9 cellular contexts compared by ENCODE assay signal in genomic region chr4:153790962-153791551, GRCh38. TPM values are rescaled to one million over a fixed set of nuclear protein-coding genes. Genes with fewer than 3 reads are reported as not detected.
DNase-seq lines count a peak whose midpoint lies in the region; ATAC-seq and TF ChIP-seq lines count a peak whose summit lies in the region.
"Had no signal": no experiment of that assay in that cellular context is flagged by ENCODE, and none has a peak within 500 bp of the region (broad histone marks: within the 10 kb centered on the region; RNA-seq: fewer than 3 reads in every experiment).

No MANE protein-coding gene starts in this region.

- H3K4me1 ChIP-seq in iPS-15b (ENCODE audit: control insufficient read depth, insufficient read depth, low read length) (peaks cover 14% of the 10 kb centered on the region), colonic mucosa (peaks cover 6% of the 10 kb centered on the region)

- DNase-seq in DMS 273 (lab: John Stamatoyannopoulos, UW; ENCODE audit: unreplicated experiment) (peak; percentile 26), DMS 273 treated with DMSO at 0.1 percent for 48 hours (lab: John Stamatoyannopoulos, UW) (no peak), DMS153 treated with DMSO at 0.1 percent for 48 hours (lab: John Stamatoyannopoulos, UW; ENCODE audit: unreplicated experiment) (no peak), colonic mucosa (no peak)
- peak; percentile 35 for DNase-seq in activated naive CD4-positive, alpha-beta T cell treated with Interleukin-2 at 50 U/mL for 16 hours
- DNase-seq in stimulated activated CD4-positive, alpha-beta T cell treated with anti-CD3 and anti-CD28 coated beads, Interleukin-4, amount 100 ng/mL, for 24 hours, result peak; percentile 30

- no peaks in the 10 kb centered on the region for H3K9me3 ChIP-seq in iPS-15b (ENCODE audit: control insufficient read depth, insufficient read depth, low read length)
- H3K9me3 ChIP-seq in colonic mucosa, result no peaks in the 10 kb centered on the region

- no peak for ATAC-seq in GM21737 (IDR thresholded peaks at IDR 0.05; ENCODE audit: unreplicated experiment)

- intact Hi-C loops in colonic mucosa (cut with DNase I), result loop anchor here (10.0 kb wide), 1 partner anchor 234 kb away; no protein-coding TSS in a partner anchor

- no peak for TF ChIP-seq CTCF in colonic mucosa (IDR thresholded peaks at IDR 0.05)

- peak overlapping the region; percentile 88 for H3K4me3 ChIP-seq in iPS-15b (ENCODE audit: low read depth, low read length)
- H3K4me3 ChIP-seq in colonic mucosa, result no peak overlapping the region

- H3K9ac ChIP-seq in iPS-15b (ENCODE audit: low read depth, low read length), result no peak overlapping the region
- no peak overlapping the region for H3K9ac ChIP-seq in colonic mucosa (ENCODE audit: low read depth in 2 of 2, low read length in 2 of 2)

- no peak overlapping the region for H3K27ac ChIP-seq in colonic mucosa

- H3K27me3 ChIP-seq in iPS-15b (ENCODE audit: control insufficient read depth, insufficient read depth, low read length) (peaks cover 41% of the 10 kb centered on the region), colonic mucosa (peaks cover 57% of the 10 kb centered on the region)

- no peaks in the 10 kb centered on the region for H3K36me3 ChIP-seq in iPS-15b (ENCODE audit: control insufficient read depth, insufficient read depth, low read length)
- H3K36me3 ChIP-seq in colonic mucosa, result no peaks in the 10 kb centered on the region

RNA-seq across cellular contexts. Expression of gene SFRP2, which starts 2.2 kb away (rescaled TPM):
- total RNA-seq in colonic mucosa, result 10 to 100 TPM in 1 of 2 donors, 1 to 10 TPM in 1; 8.7 to 36.2 TPM
- total RNA-seq: mononuclear cell had no signal

RNA-seq across cellular contexts. Expression of gene RNF175, which starts 31.2 kb away (rescaled TPM):
- total RNA-seq in colonic mucosa, result under 1 TPM in 1 of 2 donors, not detected in 1; 0.37 TPM

Comparison
In these comparisons a context has a peak if more than half of its experiments do, and no peak if none do; other contexts are left out.
1. DNase-seq: peak in DMS 273 (single experiment), activated naive CD4-positive, alpha-beta T cell treated with Interleukin-2 at 50 U/mL for 16 hours (single experiment) and stimulated activated CD4-positive, alpha-beta T cell treated with anti-CD3 and anti-CD28 coated beads, Interleukin-4, amount 100 ng/mL, for 24 hours (single experiment); none in DMS 273 treated with DMSO at 0.1 percent for 48 hours (single experiment), DMS153 treated with DMSO at 0.1 percent for 48 hours (single experiment) and colonic mucosa (single experiment).